ENCODE assay signal across 19 cellular contexts in genomic region chr5:74243634-74244033, GRCh38.
DNase-seq lines count a peak whose midpoint lies in the region; ATAC-seq and TF ChIP-seq lines count a peak whose summit lies in the region.
"Had no signal": no experiment of that assay in that cellular context is flagged by ENCODE, and none has a peak within 500 bp of the region (broad histone marks: within the 10 kb centered on the region; RNA-seq: fewer than 3 reads in every experiment).

No MANE protein-coding gene starts in this region.

- intact Hi-C loops in PC-3 (cut with micrococcal nuclease): loop anchor here (1.0 to 10.0 kb wide), 6 partner anchors 8 to 299 kb away; no protein-coding TSS in a partner anchor
- intact Hi-C loops in heart right ventricle (cut with DNase I): no loop called here

- 0 out of 2 replicates have a peak overlapping the region, but pooled peaks have one; percentile 32 for H2AFZ ChIP-seq in PC-3 (ENCODE audit: low read length)
- H2AFZ ChIP-seq: GM23338 had no signal

- TF ChIP-seq CTCF in PC-3 (conservative IDR thresholded peaks at IDR 0.05; ENCODE audit: low read depth, low read length): no peak
- no peak for TF ChIP-seq CTCF in heart right ventricle (IDR thresholded peaks at IDR 0.05)

- H3K9me3 ChIP-seq in PC-3 (ENCODE audit: low read length) (no peaks in the 10 kb centered on the region), skeletal muscle satellite cell (replicated peaks; ENCODE audit: low read length) (no peaks in the 10 kb centered on the region), heart right ventricle (no peaks in the 10 kb centered on the region)
- H3K9me3 ChIP-seq: gastroesophageal sphincter had no signal

- peak overlapping the region; percentile 97 for H3K27ac ChIP-seq in PC-3 (ENCODE audit: low read length)
- H3K27ac ChIP-seq in epithelial cell of prostate: peak overlapping the region; percentile 93
- no peak overlapping the region for H3K27ac ChIP-seq in heart right ventricle
- H3K27ac ChIP-seq: gastroesophageal sphincter had no signal

- H3K79me2 ChIP-seq in PC-3 (ENCODE audit: low read length): no peaks in the 10 kb centered on the region

- WGBS in heart right ventricle, 2 donors: 77 to 86% methylated on average over 2 of the region's 2 CpGs

- no peaks in the 10 kb centered on the region for H4K20me1 ChIP-seq in PC-3 (ENCODE audit: low read length)

- H3K4me2 ChIP-seq in PC-3 (ENCODE audit: low read length) (peak overlapping the region; percentile 72), skeletal muscle satellite cell (ENCODE audit: low read length) (peak overlapping the region; percentile 4)
- H3K4me2 ChIP-seq: GM23338 had no signal

- POLR2A ChIA-PET in PC-3 (lab: Charles Lee; ENCODE audit: unreplicated experiment): interaction anchor here (0.7 kb wide), 1 partner anchor 396 kb away, joined by 4 read pairs; no protein-coding TSS in a partner anchor

- H3K27me3 ChIP-seq in PC-3 (ENCODE audit: low read length) (no peaks in the 10 kb centered on the region), skeletal muscle satellite cell (ENCODE audit: control insufficient read depth, insufficient read depth, low read length) (no peaks in the 10 kb centered on the region), heart right ventricle (no peaks in the 10 kb centered on the region)
- H3K27me3 ChIP-seq: gastroesophageal sphincter had no signal

- H3K4me1 ChIP-seq in PC-3 (ENCODE audit: insufficient read depth, low read length): peaks cover 48% of the 10 kb centered on the region
- peaks cover 8% of the 10 kb centered on the region for H3K4me1 ChIP-seq in skeletal muscle satellite cell (ENCODE audit: control insufficient read depth, insufficient read depth, low read length)
- H3K4me1 ChIP-seq in heart right ventricle: peaks cover 0 to 28% (median 10%) of the 10 kb centered on the region in 9 donors
- H3K4me1 ChIP-seq: gastroesophageal sphincter had no signal

- no peaks in the 10 kb centered on the region for H3K9me2 ChIP-seq in PC-3 (replicated peaks; ENCODE audit: low read length)

- CTCF ChIA-PET in PC-3 (lab: Charles Lee): no interaction called here

- H3F3A ChIP-seq in PC-3 (ENCODE audit: low read length, unreplicated experiment): peaks cover 7% of the 10 kb centered on the region

- peak overlapping the region; percentile 61; the same call in 1 of the 2 replicates for H3K9ac ChIP-seq in PC-3 (ENCODE audit: low read length)
- H3K9ac ChIP-seq in skeletal muscle satellite cell (ENCODE audit: low read depth, low read length): no peak overlapping the region

- peak; percentile 59 for ATAC-seq in PC-3
- ATAC-seq in heart right ventricle: no peak
- no peak for ATAC-seq in GM21737 (IDR thresholded peaks at IDR 0.05; ENCODE audit: unreplicated experiment)
- ATAC-seq: gastroesophageal sphincter, GM23338 had no signal

- no TSS peak for BruUV-seq in PC-3 (replicated peaks; lab: Mats Ljungman, UMichigan)

- H3K4me3 ChIP-seq in PC-3 (ENCODE audit: low read length): no peak overlapping the region
- H3K4me3 ChIP-seq in skeletal muscle satellite cell (ENCODE audit: low read length): no peak overlapping the region
- H3K4me3 ChIP-seq in heart right ventricle: no peak overlapping the region
- H3K4me3 ChIP-seq: gastroesophageal sphincter, GM23338 had no signal

- DNase-seq in NCI-H1105 treated with DMSO at 0.1 percent for 48 hours (lab: John Stamatoyannopoulos, UW) (peak; percentile 1), NCI-H1105 (lab: John Stamatoyannopoulos, UW) (no peak), PC-3 (peak; percentile 73), epithelial cell of prostate (ENCODE audit: low read depth, low spot score) (no peak), heart right ventricle (no peak)
- no peak for DNase-seq in activated CD4-positive, alpha-beta T cell treated with anti-CD3 and anti-CD28 coated beads for 1 hour
- DNase-seq: 8988T; activated CD4-positive, alpha-beta T cell treated with anti-CD3 and anti-CD28 coated beads, Interleukin-2, amount 10 ng/mL, durations not matched to agents 7 days and 5 days; activated naive CD8-positive, alpha-beta T cell treated with anti-CD3 and anti-CD28 coated beads for 36 hours; activated T-cell treated with anti-CD3 and anti-CD28 coated beads, Interleukin-2, amount 50 U/mL, for 1 hour; C1 segment of cervical spinal cord; DND-41; effector CD8-positive, alpha-beta T cell; retina; SHP77 treated with DMSO at 0.1 percent for 48 hours had no signal

- H3K36me3 ChIP-seq in PC-3 (ENCODE audit: low read depth, low read length) (no peaks in the 10 kb centered on the region), skeletal muscle satellite cell (ENCODE audit: insufficient read depth, low read length) (no peaks in the 10 kb centered on the region), heart right ventricle (no peaks in the 10 kb centered on the region)
- H3K36me3 ChIP-seq: gastroesophageal sphincter had no signal

Comparison
In these comparisons a context has a peak if more than half of its experiments do, and no peak if none do; other contexts are left out.
1. DNase-seq: peak in NCI-H1105 treated with DMSO at 0.1 percent for 48 hours (single experiment) and PC-3 (single experiment); none in NCI-H1105 (single experiment), epithelial cell of prostate (single experiment), heart right ventricle (0 of 2) and activated CD4-positive, alpha-beta T cell treated with anti-CD3 and anti-CD28 coated beads for 1 hour (single experiment).
2. H3K27ac ChIP-seq: peak in PC-3 (single experiment) and epithelial cell of prostate (single experiment); none in heart right ventricle (0 of 10).